ENCODE assay signal across 1 cellular context in genomic region chr6:95865857-95866256, GRCh38.
TF ChIP-seq lines count a peak whose summit lies in the region.

No MANE protein-coding gene starts in this region.

TF ChIP-seq in HepG2, 621 proteins besides CTCF, POLR2A, EP300 and RAD21 (continued from another document):
- TF ChIP-seq SP1 (IDR thresholded peaks at IDR 0.05) (no peak), SP1 (CRISPR knock-in tag; IDR thresholded peaks at IDR 0.05) (no peak)
